7 cellular contexts compared by ENCODE assay signal in the genomic region with DNA sequence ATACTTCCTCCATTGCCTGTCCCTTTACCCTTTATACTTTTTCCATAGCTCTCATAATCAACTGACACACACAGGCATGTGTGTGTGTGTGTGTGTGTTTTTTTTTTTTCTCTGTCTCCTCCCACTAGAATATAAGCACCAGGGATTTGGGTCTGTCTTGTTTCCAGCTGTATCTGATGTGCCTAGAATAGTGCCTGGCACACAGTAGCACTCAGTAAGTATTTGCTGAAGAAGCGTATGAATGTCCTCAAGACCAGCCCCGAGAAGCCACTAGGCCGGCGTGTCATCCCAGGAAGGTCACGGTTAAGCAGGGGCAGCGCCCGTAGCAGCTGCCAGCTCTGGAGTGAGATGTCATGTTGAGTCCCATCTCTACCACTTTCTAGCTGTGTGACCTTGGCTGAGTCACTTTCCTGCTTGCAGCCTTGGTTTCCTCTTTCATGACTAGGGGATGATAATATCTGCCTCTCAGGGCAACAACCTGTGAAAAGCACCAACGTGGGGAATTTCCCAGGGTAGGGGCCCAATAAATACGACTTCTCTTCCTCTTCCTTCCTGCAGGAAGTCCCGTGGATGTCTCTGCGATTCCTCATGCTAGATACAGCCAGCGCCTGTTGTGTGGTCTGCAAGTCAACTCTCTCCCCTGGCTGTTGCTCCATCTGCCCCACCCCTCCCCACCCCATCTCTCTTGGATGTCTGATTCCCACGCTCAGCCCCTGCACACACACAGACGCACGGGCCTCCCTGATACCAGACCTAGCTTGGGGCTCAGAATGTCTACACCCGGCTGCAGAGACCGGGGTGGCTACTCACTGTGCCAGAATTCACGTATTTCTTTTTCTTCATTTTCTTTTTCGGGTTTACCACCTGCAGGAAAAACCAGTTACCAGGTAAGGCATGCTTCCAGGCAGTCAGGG. TPM values are rescaled to one million over a fixed set of nuclear protein-coding genes. Genes with fewer than 3 reads are reported as not detected.
DNase-seq lines count a peak whose midpoint lies in the region; ATAC-seq and TF ChIP-seq lines count a peak whose summit lies in the region.

No MANE protein-coding gene starts in this region.

- ATAC-seq in GM21447 (IDR thresholded peaks at IDR 0.05; ENCODE audit: unreplicated experiment): peak; percentile 47
- no peak for ATAC-seq in sciatic nerve

- H3K27ac ChIP-seq in OCI-LY3 (ENCODE audit: low read length) (peak overlapping the region; percentile 76), mesenchymal stem cell (ENCODE audit: low read length, poor library complexity, severe bottlenecking) (no peak overlapping the region)

- H3K79me2 ChIP-seq in OCI-LY3 (ENCODE audit: low read length): no peaks in the 10 kb centered on the region

- TF ChIP-seq CTCF in OCI-LY3 (IDR thresholded peaks at IDR 0.05; ENCODE audit: low read depth, low read length): no peak

- no peak overlapping the region for H3K14ac ChIP-seq in mesenchymal stem cell (ENCODE audit: low read length in 2 of 2)

- H3K27me3 ChIP-seq in OCI-LY3 (ENCODE audit: low read depth, low read length) (no peaks in the 10 kb centered on the region), mesenchymal stem cell (ENCODE audit: control insufficient read depth in 1 of 2, insufficient read depth in 1 of 2, low read length in 2 of 2) (peaks cover 5 to 6% of the 10 kb centered on the region in 2 experiments)

- H3K9ac ChIP-seq in OCI-LY3 (ENCODE audit: low read length): peak overlapping the region; percentile 59
- H3K9ac ChIP-seq in mesenchymal stem cell (ENCODE audit: low read length): no peak overlapping the region

- no peaks in the 10 kb centered on the region for H4K20me1 ChIP-seq in OCI-LY3 (ENCODE audit: insufficient read depth, low read length)

- WGBS in mesenchymal stem cell: 57% methylated on average over 19 of the region's 19 CpGs

- no peak overlapping the region for H2AK5ac ChIP-seq in mesenchymal stem cell (ENCODE audit: low read length, severe bottlenecking)

- H3K4me3 ChIP-seq in OCI-LY3 (ENCODE audit: low read length) (peak overlapping the region; percentile 63), mesenchymal stem cell (ENCODE audit: insufficient read depth in 1 of 2, low read depth in 1 of 2, low read length in 2 of 2) (no peak overlapping the region)

- H3K36me3 ChIP-seq in OCI-LY3 (replicated peaks; ENCODE audit: low read depth, low read length): no peaks in the 10 kb centered on the region
- H3K36me3 ChIP-seq in mesenchymal stem cell (ENCODE audit: control insufficient read depth in 1 of 2, insufficient read depth in 2 of 2, low read depth in 1 of 2, low read length in 2 of 2): no peaks in the 10 kb centered on the region

- no peak overlapping the region for H4K91ac ChIP-seq in mesenchymal stem cell (ENCODE audit: low read length)

- H2AFZ ChIP-seq in OCI-LY3 (ENCODE audit: low read depth, low read length): no peak overlapping the region
- H2AFZ ChIP-seq in mesenchymal stem cell (ENCODE audit: low read depth, low read length): no peak overlapping the region

- no peak overlapping the region for H3K23ac ChIP-seq in mesenchymal stem cell (ENCODE audit: low read length in 2 of 2)

- no peaks in the 10 kb centered on the region for H3K9me3 ChIP-seq in OCI-LY3 (ENCODE audit: insufficient read depth, low read length)
- no peaks in the 10 kb centered on the region for H3K9me3 ChIP-seq in mesenchymal stem cell (ENCODE audit: control insufficient read depth, low read length)

- H4K8ac ChIP-seq in mesenchymal stem cell (ENCODE audit: low read length): no peak overlapping the region

- no peak overlapping the region for H3K18ac ChIP-seq in mesenchymal stem cell (ENCODE audit: low read depth in 1 of 2, low read length in 2 of 2)

- H2BK5ac ChIP-seq in mesenchymal stem cell (ENCODE audit: low read depth, low read length, poor library complexity, severe bottlenecking): no peak overlapping the region

- H2BK12ac ChIP-seq in mesenchymal stem cell (ENCODE audit: low read length in 2 of 2): no peak overlapping the region

- intact Hi-C loops in sciatic nerve (cut with DNase I): no loop called here

- no peak overlapping the region for H3K4ac ChIP-seq in mesenchymal stem cell (ENCODE audit: low read depth in 1 of 2, low read length in 2 of 2)

- H3K4me1 ChIP-seq in OCI-LY3 (ENCODE audit: low read length) (peaks cover 76% of the 10 kb centered on the region), mesenchymal stem cell (ENCODE audit: control insufficient read depth, insufficient read depth, low read depth, low read length) (peaks cover 8% of the 10 kb centered on the region)

- H2BK120ac ChIP-seq in mesenchymal stem cell (ENCODE audit: low read depth, low read length): no peak overlapping the region

- DNase-seq in activated T-cell treated with anti-CD3 and anti-CD28 coated beads, Interleukin-2, amount 50 U/mL, for 48 hours: peak; percentile 78 to 84
- peak; percentile 64 for DNase-seq in mesenchymal stem cell
- no peak for DNase-seq in sciatic nerve (ENCODE audit: low spot score)
- DNase-seq in midbrain (lab: John Stamatoyannopoulos, UW): no peak
- DNase-seq in NCI-H2107 treated with DMSO at 0.1 percent for 48 hours (lab: John Stamatoyannopoulos, UW; ENCODE audit: unreplicated experiment): no peak

- H3K4me2 ChIP-seq in OCI-LY3 (ENCODE audit: low read length) (peak overlapping the region; percentile 97), mesenchymal stem cell (ENCODE audit: low read length, poor library complexity, severe bottlenecking) (no peak overlapping the region)

- H2BK15ac ChIP-seq in mesenchymal stem cell (ENCODE audit: low read depth, poor library complexity, severe bottlenecking): no peak overlapping the region

- no peaks in the 10 kb centered on the region for H3K79me1 ChIP-seq in mesenchymal stem cell (replicated peaks; ENCODE audit: low read length, poor library complexity, severe bottlenecking)

RNA-seq across cellular contexts. Expression of gene RAB44, which starts 58.1 kb away (rescaled TPM):
- 0.01 TPM for polyA plus RNA-seq in mesenchymal stem cell (2013, experiment 1 of 2)
- polyA plus RNA-seq in mesenchymal stem cell (2013, experiment 2 of 2): 0.01 TPM
- 0.27 TPM for total RNA-seq in sciatic nerve

Comparison
In these comparisons a context has a peak if more than half of its experiments do, and no peak if none do; other contexts are left out.
1. DNase-seq: peak in activated T-cell treated with anti-CD3 and anti-CD28 coated beads, Interleukin-2, amount 50 U/mL, for 48 hours (2 of 2) and mesenchymal stem cell (single experiment); none in sciatic nerve (single experiment), midbrain (single experiment) and NCI-H2107 treated with DMSO at 0.1 percent for 48 hours (single experiment).